8 cellular contexts compared by ENCODE assay signal in the genomic region with DNA sequence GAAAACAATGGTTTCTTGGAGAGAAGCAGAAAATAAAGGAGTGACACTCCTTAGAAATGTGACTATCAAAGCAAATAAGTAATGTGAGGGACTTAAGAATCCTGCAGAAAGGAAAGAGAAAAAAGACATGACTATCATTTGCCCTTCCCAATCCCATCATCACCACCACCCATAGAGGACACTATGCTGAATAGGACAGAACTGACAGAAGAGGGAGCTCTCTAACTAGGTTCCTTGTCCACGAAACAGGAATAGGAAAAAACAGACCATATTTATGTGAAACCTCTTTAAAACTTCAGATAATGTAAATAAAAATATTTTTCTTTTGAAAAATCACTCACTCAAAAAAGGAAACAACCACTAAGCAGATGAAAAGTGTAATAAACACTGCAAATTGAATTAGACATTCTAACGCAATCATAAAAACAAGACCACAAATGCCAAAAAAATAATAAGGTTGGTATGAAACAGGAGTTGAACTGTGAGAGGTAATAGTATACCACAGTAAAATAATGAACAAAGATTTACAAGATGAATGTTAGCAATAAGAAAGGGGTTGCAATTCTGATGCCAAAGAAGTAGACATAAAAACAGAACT. TPM values are rescaled to one million over a fixed set of nuclear protein-coding genes. Genes with fewer than 3 reads are reported as not detected.
A peak's percentile ranks its signal among the peaks of the same experiment; 100 is the strongest.
DNase-seq lines count a peak whose midpoint lies in the region; ATAC-seq, FAIRE-seq and TF ChIP-seq lines count a peak whose summit lies in the region.

No MANE protein-coding gene starts in this region.

- 30 to 43% (median 40%) methylated on average over 2 of the region's 2 CpGs for WGBS in small intestine, 3 donors

- H3K27ac ChIP-seq in small intestine (ENCODE audit: low read depth in 1 of 2, low read length in 1 of 2): no peak overlapping the region
- H3K27ac ChIP-seq in coronary artery: no peak overlapping the region

- ATAC-seq in stimulated activated naive CD8-positive, alpha-beta T cell treated with anti-CD3 and anti-CD28 coated beads, Interleukin-15, Interleukin-2, amounts not matched to agents 100 U/mL and 50 U/mL, for 24 hours: peak; percentile 73
- no peak for ATAC-seq in stimulated activated naive CD8-positive, alpha-beta T cell treated with anti-CD3 and anti-CD28 coated beads, Interleukin-15, amount 100 ng/mL, for 72 hours
- ATAC-seq in left ventricle myocardium superior (peak; percentile 55), HG03439 (IDR thresholded peaks at IDR 0.05; ENCODE audit: unreplicated experiment) (no peak)

- FAIRE-seq in small intestine (lab: Jason Lieb, UNC): peak; percentile 61

- no peaks in the 10 kb centered on the region for H3K27me3 Mint-ChIP-seq in stimulated activated naive CD8-positive, alpha-beta T cell treated with anti-CD3 and anti-CD28 coated beads, Interleukin-15, amount 100 ng/mL, for 72 hours

- peaks cover 19 to 25% of the 10 kb centered on the region in 2 donors for H3K9me3 Mint-ChIP-seq in stimulated activated naive CD8-positive, alpha-beta T cell treated with anti-CD3 and anti-CD28 coated beads, Interleukin-15, amount 100 ng/mL, for 72 hours

- no peak for DNase-seq in stimulated activated naive CD8-positive, alpha-beta T cell treated with anti-CD3 and anti-CD28 coated beads, Interleukin-15, Interleukin-2, amounts not matched to agents 100 U/mL and 50 U/mL, for 24 hours
- DNase-seq in stimulated activated naive CD8-positive, alpha-beta T cell treated with anti-CD3 and anti-CD28 coated beads, Interleukin-15, amount 100 ng/mL, for 72 hours: no peak
- DNase-seq in NCI-H2081 (lab: John Stamatoyannopoulos, UW) (peak; percentile 22 to 56), adipocyte (ENCODE audit: low read depth) (peak; percentile 82), left ventricle myocardium superior (no peak), small intestine (peak; percentile 56), coronary artery (ENCODE audit: low spot score) (no peak)

- H3K27me3 ChIP-seq in adipocyte (replicated peaks; ENCODE audit: control insufficient read depth, insufficient read depth, low read length): no peaks in the 10 kb centered on the region
- H3K27me3 ChIP-seq in small intestine (ENCODE audit: control insufficient read depth in 2 of 2, insufficient read depth in 2 of 2, low read length in 2 of 2): no peaks in the 10 kb centered on the region

- H3K9me3 ChIP-seq in adipocyte (ENCODE audit: control insufficient read depth, low read length) (peaks cover 5% of the 10 kb centered on the region), small intestine (ENCODE audit: control insufficient read depth, low read depth) (no peaks in the 10 kb centered on the region)

- H3K4me1 ChIP-seq in adipocyte (ENCODE audit: control insufficient read depth, insufficient read depth, low read length) (peaks cover 3% of the 10 kb centered on the region), small intestine (ENCODE audit: control insufficient read depth in 2 of 2, insufficient read depth in 1 of 2, low read depth in 1 of 2, low read length in 1 of 2) (no peaks in the 10 kb centered on the region)

- intact Hi-C loops in left ventricle myocardium superior (cut with micrococcal nuclease): loop anchor here (2.0 kb wide), 1 partner anchor 231 kb away; no protein-coding TSS in a partner anchor

- peaks cover 46% of the 10 kb centered on the region for H3K4me1 Mint-ChIP-seq in stimulated activated naive CD8-positive, alpha-beta T cell treated with anti-CD3 and anti-CD28 coated beads, Interleukin-15, amount 100 ng/mL, for 72 hours

- no peaks in the 10 kb centered on the region for H3K36me3 ChIP-seq in adipocyte (ENCODE audit: control insufficient read depth, insufficient read depth, low read length, severe bottlenecking)
- H3K36me3 ChIP-seq in small intestine (ENCODE audit: control insufficient read depth in 2 of 2, insufficient read depth in 2 of 2, low read length in 2 of 2): no peaks in the 10 kb centered on the region

- H3K4me3 ChIP-seq in adipocyte (ENCODE audit: low read length) (no peak overlapping the region), small intestine (ENCODE audit: low read depth in 1 of 2, low read length in 2 of 2) (no peak overlapping the region), coronary artery (no peak overlapping the region)

- peak overlapping the region in 1 of 2 donors; percentile 67 for H3K27ac Mint-ChIP-seq in stimulated activated naive CD8-positive, alpha-beta T cell treated with anti-CD3 and anti-CD28 coated beads, Interleukin-15, amount 100 ng/mL, for 72 hours

- TF ChIP-seq CTCF in coronary artery (IDR thresholded peaks at IDR 0.05): no peak

- peak overlapping the region in 1 of 2 donors; percentile 8 for H3K4me3 Mint-ChIP-seq in stimulated activated naive CD8-positive, alpha-beta T cell treated with anti-CD3 and anti-CD28 coated beads, Interleukin-15, amount 100 ng/mL, for 72 hours

- H3K9ac ChIP-seq in adipocyte (ENCODE audit: low read length): no peak overlapping the region

RNA-seq across cellular contexts. Expression of gene KLRD1, which starts 24.1 kb away (rescaled TPM):
- 1.5 TPM for total RNA-seq in left ventricle myocardium superior
- 1 to 10 TPM in 2 of 3 donors, not detected in 1; 1.4 to 3.0 TPM for polyA plus RNA-seq in small intestine

RNA-seq across cellular contexts. Expression of gene KLRK1, which starts 58.1 kb away (rescaled TPM):
- not detected for total RNA-seq in left ventricle myocardium superior
- polyA plus RNA-seq in small intestine: 1 to 10 TPM in 2 of 3 donors, not detected in 1; 3.4 to 5.9 TPM

Comparison
In these comparisons a context has a peak if more than half of its experiments do, and no peak if none do; other contexts are left out.
1. ATAC-seq: peak in stimulated activated naive CD8-positive, alpha-beta T cell treated with anti-CD3 and anti-CD28 coated beads, Interleukin-15, Interleukin-2, amounts not matched to agents 100 U/mL and 50 U/mL, for 24 hours (single experiment) and left ventricle myocardium superior (single experiment); none in stimulated activated naive CD8-positive, alpha-beta T cell treated with anti-CD3 and anti-CD28 coated beads, Interleukin-15, amount 100 ng/mL, for 72 hours (single experiment) and HG03439 (single experiment).
2. DNase-seq: peak in NCI-H2081 (2 of 2), adipocyte (single experiment) and small intestine (single experiment); none in stimulated activated naive CD8-positive, alpha-beta T cell treated with anti-CD3 and anti-CD28 coated beads, Interleukin-15, Interleukin-2, amounts not matched to agents 100 U/mL and 50 U/mL, for 24 hours (single experiment), stimulated activated naive CD8-positive, alpha-beta T cell treated with anti-CD3 and anti-CD28 coated beads, Interleukin-15, amount 100 ng/mL, for 72 hours (0 of 2), left ventricle myocardium superior (single experiment) and coronary artery (single experiment).